In the genomic region with DNA sequence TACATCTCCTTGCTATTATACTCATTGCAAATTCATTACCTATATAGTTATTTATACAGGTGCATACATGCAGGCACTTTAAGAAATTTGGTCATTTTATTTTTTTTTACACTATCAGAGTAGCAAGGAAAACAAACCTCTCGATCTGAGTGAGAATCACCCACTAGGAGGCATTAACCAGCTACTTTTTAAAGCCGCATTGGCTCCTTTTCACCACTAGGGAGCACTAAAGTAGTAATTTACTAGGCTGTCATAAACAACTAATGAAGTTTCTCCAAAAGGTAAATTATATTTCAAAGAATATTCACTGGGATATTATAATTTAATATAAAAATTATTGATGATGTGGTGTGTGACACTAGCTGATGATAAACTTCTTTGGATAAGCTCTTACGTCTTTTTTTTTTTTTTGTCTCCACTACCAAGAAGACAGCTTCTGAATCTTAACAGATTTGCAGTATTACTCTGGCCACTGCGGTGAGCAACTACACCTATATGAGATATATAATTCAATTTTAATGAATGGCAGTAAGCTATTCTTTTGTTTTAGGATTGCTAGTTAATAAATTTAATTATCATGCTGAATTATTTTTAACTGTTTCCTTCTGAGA, we compare ENCODE assay signal across 8 cellular contexts.
DNase-seq lines count a peak whose midpoint lies in the region; ATAC-seq, FAIRE-seq and TF ChIP-seq lines count a peak whose summit lies in the region.

No MANE protein-coding gene starts in this region.

- TF ChIP-seq CTCF in WI38 (IDR thresholded peaks at IDR 0.05; ENCODE audit: low read depth, low read length), result peak; percentile 48

- DNase-seq in DMS114 treated with DMSO at 0.1 percent for 48 hours (lab: John Stamatoyannopoulos, UW; ENCODE audit: unreplicated experiment) (peak; percentile 56), GM19239 (ENCODE audit: insufficient read length, low spot score) (peak; percentile 2), NCI-H2171 treated with DMSO at 0.1 percent for 48 hours (lab: John Stamatoyannopoulos, UW) (peak; percentile 82), left ventricle myocardium superior (no peak), stromal cell of bone marrow (ENCODE audit: low read depth) (peak; percentile 33), HTR-8/SVneo (ENCODE audit: insufficient read length, low spot score) (no peak)

- FAIRE-seq in GM19239 (lab: Jason Lieb, UNC) (peak; percentile 4), HTR-8/SVneo (lab: Jason Lieb, UNC) (no peak)

- H3K4me3 ChIP-seq in WI38 (ENCODE audit: low read depth, low read length), result no peak overlapping the region

- peak; percentile 89 for ATAC-seq in HG03097 (IDR thresholded peaks at IDR 0.05; ENCODE audit: low FRiP score, unreplicated experiment)
- peak; percentile 36 for ATAC-seq in left ventricle myocardium superior

- intact Hi-C loops in left ventricle myocardium superior (cut with micrococcal nuclease), result loop anchor here (10.0 kb wide), 2 partner anchors 202 to 662 kb away; no protein-coding TSS in a partner anchor

Comparison
In these comparisons a context has a peak if more than half of its experiments do, and no peak if none do; other contexts are left out.
1. DNase-seq: peak in DMS114 treated with DMSO at 0.1 percent for 48 hours (single experiment), GM19239 (single experiment), NCI-H2171 treated with DMSO at 0.1 percent for 48 hours (single experiment) and stromal cell of bone marrow (single experiment); none in left ventricle myocardium superior (single experiment) and HTR-8/SVneo (single experiment).